ENCODE assay signal across 9 cellular contexts in the genomic region with DNA sequence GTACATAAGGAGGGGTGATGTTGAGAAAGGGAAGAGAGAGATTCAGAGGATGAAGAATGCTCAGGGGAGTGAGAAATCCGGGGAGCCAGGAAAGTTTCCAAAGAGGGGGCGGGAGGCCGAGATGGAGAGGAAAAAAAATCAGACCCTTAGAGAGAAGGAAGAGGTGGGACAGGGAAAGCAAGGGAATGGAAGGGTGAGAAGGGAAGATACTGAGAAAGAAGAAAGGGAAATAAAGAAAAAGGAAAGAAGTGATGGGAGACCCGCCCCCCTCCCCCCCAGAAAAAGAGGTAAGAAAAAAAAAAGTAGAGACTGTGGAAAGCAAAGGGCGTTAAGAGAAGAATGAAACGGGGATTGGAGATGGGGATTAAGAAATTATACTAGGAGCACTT. TPM values are rescaled to one million over a fixed set of nuclear protein-coding genes. Genes with fewer than 3 reads are reported as not detected.
DNase-seq lines count a peak whose midpoint lies in the region; ATAC-seq, FAIRE-seq and TF ChIP-seq lines count a peak whose summit lies in the region.
"Had no signal": no experiment of that assay in that cellular context is flagged by ENCODE, and none has a peak within 500 bp of the region (broad histone marks: within the 10 kb centered on the region; RNA-seq: fewer than 3 reads in every experiment).

No MANE protein-coding gene starts in this region.

- peaks cover 12% of the 10 kb centered on the region for H3K4me1 Mint-ChIP-seq in activated naive CD8-positive, alpha-beta T cell treated with anti-CD3 and anti-CD28 coated beads for 36 hours
- peaks cover 14 to 16% of the 10 kb centered on the region in 2 donors for H3K4me1 Mint-ChIP-seq in immature natural killer cell
- H3K4me1 Mint-ChIP-seq in stimulated activated effector memory CD8-positive, alpha-beta T cell treated with anti-CD3 and anti-CD28 coated beads, Interleukin-12 subunit alpha, Interleukin-12 subunit beta, amount 100 ng/mL, for 72 hours = peaks cover 29% of the 10 kb centered on the region

- H3K27me3 Mint-ChIP-seq in activated naive CD8-positive, alpha-beta T cell treated with anti-CD3 and anti-CD28 coated beads for 36 hours = peaks cover 12% of the 10 kb centered on the region
- H3K27me3 Mint-ChIP-seq in immature natural killer cell (ENCODE audit: low read depth in 3 of 3) = peaks cover 15 to 23% (median 20%) of the 10 kb centered on the region in 3 donors

- H3K36me3 Mint-ChIP-seq in activated naive CD8-positive, alpha-beta T cell treated with anti-CD3 and anti-CD28 coated beads for 36 hours = peaks cover 8% of the 10 kb centered on the region
- H3K36me3 Mint-ChIP-seq in immature natural killer cell = no peaks in the 10 kb centered on the region
- peaks cover 14% of the 10 kb centered on the region for H3K36me3 Mint-ChIP-seq in stimulated activated effector memory CD8-positive, alpha-beta T cell treated with anti-CD3 and anti-CD28 coated beads, Interleukin-12 subunit alpha, Interleukin-12 subunit beta, amount 100 ng/mL, for 72 hours

- FAIRE-seq in urothelium cell line (lab: Jason Lieb, UNC) (no peak), frontal cortex (lab: Jason Lieb, UNC) (no peak)

- no peak for TF ChIP-seq CTCF in HL-60 (IDR thresholded peaks at IDR 0.05; ENCODE audit: insufficient read depth, low read length)

- peak overlapping the region; percentile 95 for H3K27ac Mint-ChIP-seq in activated naive CD8-positive, alpha-beta T cell treated with anti-CD3 and anti-CD28 coated beads for 36 hours
- peak overlapping the region; percentile 85 to 98 (median 93) for H3K27ac Mint-ChIP-seq in immature natural killer cell
- H3K27ac Mint-ChIP-seq in stimulated activated effector memory CD8-positive, alpha-beta T cell treated with anti-CD3 and anti-CD28 coated beads, Interleukin-12 subunit alpha, Interleukin-12 subunit beta, amount 100 ng/mL, for 72 hours = peak overlapping the region; percentile 99

- H3K4me3 Mint-ChIP-seq in activated naive CD8-positive, alpha-beta T cell treated with anti-CD3 and anti-CD28 coated beads for 36 hours = peak overlapping the region; percentile 91
- H3K4me3 Mint-ChIP-seq in immature natural killer cell = peak overlapping the region; percentile 93 to 97 (median 95)
- H3K4me3 Mint-ChIP-seq in stimulated activated effector memory CD8-positive, alpha-beta T cell treated with anti-CD3 and anti-CD28 coated beads, Interleukin-12 subunit alpha, Interleukin-12 subunit beta, amount 100 ng/mL, for 72 hours = peak overlapping the region; percentile 96

- peak overlapping the region; percentile 71 for H3K27ac ChIP-seq in HL-60 (replicated peaks)

- peak overlapping the region; percentile 46; the same call in 1 of the 2 replicates for H3K4me3 ChIP-seq in HL-60 (replicated peaks; ENCODE audit: insufficient read depth, low read length)

- no peaks in the 10 kb centered on the region for H3K27me3 ChIP-seq in HL-60 (ENCODE audit: insufficient read depth, poor library complexity, severe bottlenecking)

- ATAC-seq in stimulated activated effector memory CD8-positive, alpha-beta T cell treated with anti-CD3 and anti-CD28 coated beads, Interleukin-12 subunit alpha, Interleukin-12 subunit beta, amount 100 ng/mL, for 72 hours = no peak
- ATAC-seq in HG03571 (IDR thresholded peaks at IDR 0.05; ENCODE audit: unreplicated experiment) = no peak
- no peak for ATAC-seq in activated CD4-positive, CD25-positive, alpha-beta regulatory T cell treated with anti-CD3 and anti-CD28 coated beads, Interleukin-2, amount 50 U/mL, for 24 hours

- DNase-seq in HL-60 (ENCODE audit: low read depth in 1 of 2, low spot score in 1 of 2) (no peak), immature natural killer cell (no peak), urothelium cell line (ENCODE audit: low spot score) (no peak), frontal cortex (ENCODE audit: low spot score in 2 of 2) (no peak)
- DNase-seq in activated naive CD8-positive, alpha-beta T cell treated with anti-CD3 and anti-CD28 coated beads for 36 hours = no peak
- no peak for DNase-seq in stimulated activated effector memory CD8-positive, alpha-beta T cell treated with anti-CD3 and anti-CD28 coated beads, Interleukin-12 subunit alpha, Interleukin-12 subunit beta, amount 100 ng/mL, for 72 hours (ENCODE audit: low spot score in 2 of 2)
- DNase-seq: NCI-H446 treated with DMSO at 0.1 percent for 48 hours had no signal

- no peaks in the 10 kb centered on the region for H3K9me3 Mint-ChIP-seq in activated naive CD8-positive, alpha-beta T cell treated with anti-CD3 and anti-CD28 coated beads for 36 hours
- no peaks in the 10 kb centered on the region for H3K9me3 Mint-ChIP-seq in immature natural killer cell
- H3K9me3 Mint-ChIP-seq in stimulated activated effector memory CD8-positive, alpha-beta T cell treated with anti-CD3 and anti-CD28 coated beads, Interleukin-12 subunit alpha, Interleukin-12 subunit beta, amount 100 ng/mL, for 72 hours = peaks cover 2% of the 10 kb centered on the region

RNA-seq across cellular contexts. Expression of gene DYNLRB2, which starts 0.5 kb away (rescaled TPM):
- total RNA-seq in activated naive CD8-positive, alpha-beta T cell treated with anti-CD3 and anti-CD28 coated beads for 36 hours = under 1 TPM in 1 of 2 experiments, not detected in 1; 0.50 TPM
- 1 to 10 TPM in 1 of 3 donors, under 1 TPM in 1, not detected in 1; 0.81 to 1.1 TPM for polyA plus RNA-seq in immature natural killer cell
- not detected for total RNA-seq in frontal cortex
